In genomic region chr15:74901612-74902063, GRCh38 we compare ENCODE assay signal across 7 cellular contexts. TPM values are rescaled to one million over a fixed set of nuclear protein-coding genes. Genes with fewer than 3 reads are reported as not detected.
A peak's percentile ranks its signal among the peaks of the same experiment; 100 is the strongest.
DNase-seq lines count a peak whose midpoint lies in the region; ATAC-seq, FAIRE-seq and TF ChIP-seq lines count a peak whose summit lies in the region.

No MANE protein-coding gene starts in this region.

- DNase-seq in GM06990 (ENCODE audit: extremely low read depth, insufficient read length) (no peak), kidney epithelial cell (ENCODE audit: low read depth) (no peak)
- peak; percentile 70 for DNase-seq in stimulated activated CD4-positive, alpha-beta T cell treated with anti-CD3 and anti-CD28 coated beads, Interleukin-4, amount 100 ng/mL, for 24 hours

- H3K36me3 Mint-ChIP-seq in brain = peaks cover 48% of the 10 kb centered on the region

- no peak for ATAC-seq in GM18511 (IDR thresholded peaks at IDR 0.05; ENCODE audit: unreplicated experiment)

- no peaks in the 10 kb centered on the region for H3K9me2 ChIP-seq in Loucy (replicated peaks; ENCODE audit: low read depth, low read length)

- H3F3A ChIP-seq in Loucy (ENCODE audit: low read depth) = no peaks in the 10 kb centered on the region

- no peaks in the 10 kb centered on the region for H3K9me3 Mint-ChIP-seq in brain

- FAIRE-seq in TTC549 (lab: Jason Lieb, UNC) = peak; percentile 32

- peak overlapping the region; percentile 46 for H3K4me2 ChIP-seq in Loucy (ENCODE audit: low read depth, low read length, poor library complexity, severe bottlenecking)

- H3K4me3 ChIP-seq in GM06990 (replicated peaks; ENCODE audit: low read depth, low read length) (no peak overlapping the region), Loucy (ENCODE audit: low read length, poor library complexity, severe bottlenecking) (peak overlapping the region; percentile 34), kidney epithelial cell (ENCODE audit: low read depth, low read length) (no peak overlapping the region)

- H3K4me3 Mint-ChIP-seq in brain = peak overlapping the region in 1 of 5 experiments; percentile 71

- no peaks in the 10 kb centered on the region for H3K9me3 ChIP-seq in Loucy (ENCODE audit: insufficient read depth, low read depth, low read length)

- H3K27ac Mint-ChIP-seq in brain = peak overlapping the region in 4 of 5 experiments; percentile 40 to 72 (median 65)

- H4K20me1 ChIP-seq in Loucy (ENCODE audit: insufficient read depth, low read length, poor library complexity, severe bottlenecking) = no peaks in the 10 kb centered on the region

- peak overlapping the region; percentile 48 for H3K9ac ChIP-seq in Loucy (ENCODE audit: low read depth, low read length, poor library complexity, severe bottlenecking)

- TF ChIP-seq CTCF in GM06990 (IDR thresholded peaks at IDR 0.05; ENCODE audit: insufficient read depth, low read length, poor library complexity, severe bottlenecking) (peak; percentile 89), Loucy (conservative IDR thresholded peaks at IDR 0.05; ENCODE audit: low read length) (peak; percentile 95), brain (conservative IDR thresholded peaks at IDR 0.05) (peak; percentile 79 to 87), kidney epithelial cell (IDR thresholded peaks at IDR 0.05; ENCODE audit: insufficient read depth, low read length, poor library complexity, severe bottlenecking) (peak; percentile 85)

- peaks cover 16% of the 10 kb centered on the region for H3K4me1 ChIP-seq in Loucy (ENCODE audit: insufficient read depth, low read length, poor library complexity, severe bottlenecking)

- peaks cover 28% of the 10 kb centered on the region for H3K36me3 ChIP-seq in GM06990 (ENCODE audit: control insufficient read depth, insufficient read depth, low read length)
- H3K36me3 ChIP-seq in Loucy (ENCODE audit: insufficient read depth, low read length) = peaks cover 4% of the 10 kb centered on the region; the same call in 1 of the 2 replicates
- peaks cover 3% of the 10 kb centered on the region for H3K36me3 ChIP-seq in kidney epithelial cell (ENCODE audit: control insufficient read depth, insufficient read depth, low read length)

- H3K4me1 Mint-ChIP-seq in brain = peaks cover 35% of the 10 kb centered on the region

- peaks cover 24% of the 10 kb centered on the region for H3K79me2 ChIP-seq in Loucy (ENCODE audit: insufficient read depth, low read length)

- no peak overlapping the region for H2AFZ ChIP-seq in Loucy (ENCODE audit: low read length)

- H3K27me3 Mint-ChIP-seq in brain = peaks cover 4% of the 10 kb centered on the region

- H3K27me3 ChIP-seq in GM06990 (replicated peaks; ENCODE audit: control insufficient read depth, insufficient read depth, low read length) (no peaks in the 10 kb centered on the region), Loucy (ENCODE audit: insufficient read depth, low read length, poor library complexity, severe bottlenecking) (no peaks in the 10 kb centered on the region), kidney epithelial cell (ENCODE audit: control insufficient read depth, insufficient read depth, low read length) (no peaks in the 10 kb centered on the region)

RNA-seq across cellular contexts. Expression of gene FAM219B, which starts 5.0 kb away (rescaled TPM):
- polyA plus RNA-seq in brain (ENCODE audit: insufficient read depth, low read depth, low replicate concordance) = 44.5 TPM
- total RNA-seq in kidney epithelial cell = 42.2 and 49.3 TPM in 2 replicates

RNA-seq across cellular contexts. Expression of gene MPI, which starts 11.8 kb away (rescaled TPM):
- 64.7 TPM for polyA plus RNA-seq in brain (ENCODE audit: insufficient read depth, low read depth, low replicate concordance)
- total RNA-seq in kidney epithelial cell = 39.5 and 45.2 TPM in 2 replicates

RNA-seq across cellular contexts. Expression of gene SCAMP2, which starts 28.5 kb away (rescaled TPM):
- polyA plus RNA-seq in brain (ENCODE audit: insufficient read depth, low read depth, low replicate concordance) = 70.3 TPM
- 93.4 and 107 TPM in 2 replicates for total RNA-seq in kidney epithelial cell

RNA-seq across cellular contexts. Expression of gene COX5A, which starts 36.2 kb away (rescaled TPM):
- 342 TPM for polyA plus RNA-seq in brain (ENCODE audit: insufficient read depth, low read depth, low replicate concordance)
- 132 and 136 TPM in 2 replicates for total RNA-seq in kidney epithelial cell

RNA-seq across cellular contexts. Expression of gene RPP25, which starts 54.9 kb away (rescaled TPM):
- 9.4 TPM for polyA plus RNA-seq in brain (ENCODE audit: insufficient read depth, low read depth, low replicate concordance)
- 9.6 and 12.8 TPM in 2 replicates for total RNA-seq in kidney epithelial cell
